In the genomic region with DNA sequence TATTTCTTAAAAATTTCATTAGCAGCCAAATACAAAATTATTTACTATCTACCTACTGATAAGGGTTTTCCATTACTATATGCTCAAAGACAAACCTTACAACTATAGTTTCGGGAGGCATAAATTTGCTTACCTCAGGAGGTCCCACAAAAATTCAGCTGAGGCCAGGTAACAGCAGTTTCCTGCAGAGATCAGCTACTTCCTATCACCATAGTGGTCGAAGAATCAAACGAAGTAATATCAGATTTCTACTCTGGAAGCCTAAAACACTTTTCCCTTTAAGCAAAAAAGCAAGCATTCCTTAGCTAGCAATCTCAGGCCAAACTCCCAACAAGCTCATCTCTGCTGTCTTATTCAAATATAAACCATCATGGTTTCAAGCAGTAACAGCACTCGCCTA, we compare ENCODE assay signal across 8 cellular contexts. TPM values are rescaled to one million over a fixed set of nuclear protein-coding genes. Genes with fewer than 3 reads are reported as not detected.
DNase-seq lines count a peak whose midpoint lies in the region; ATAC-seq and TF ChIP-seq lines count a peak whose summit lies in the region.

No MANE protein-coding gene starts in this region.

- H3K9me3 ChIP-seq in Panc1 (ENCODE audit: control insufficient read depth, insufficient read depth, low read depth, low read length) (no peaks in the 10 kb centered on the region), trophoblast cell (ENCODE audit: insufficient read depth, low read depth, low read length) (no peaks in the 10 kb centered on the region)

- H4K8ac ChIP-seq in trophoblast cell (ENCODE audit: low read depth, low read length), result no peak overlapping the region

- no CpG with 5 or more reads among the region's 4 CpGs for WGBS in trophoblast cell (ENCODE audit: extremely low coverage, insufficient coverage, insufficient read length)

- intact Hi-C loops in Panc1 (cut with micrococcal nuclease; ENCODE audit: unreplicated experiment), result no loop called here

- H2AFZ ChIP-seq in trophoblast cell (ENCODE audit: insufficient read depth, low read length, poor library complexity), result no peak overlapping the region

- peak overlapping the region; percentile 93 for H3K4me3 ChIP-seq in GM06990 (replicated peaks; ENCODE audit: low read depth, low read length)
- H3K4me3 ChIP-seq in Panc1 (ENCODE audit: low read depth in 2 of 2, low read length in 2 of 2), result peak overlapping the region; percentile 65 to 98
- H3K4me3 ChIP-seq in epithelial cell of esophagus (ENCODE audit: low read length), result peak overlapping the region; percentile 79
- H3K4me3 ChIP-seq in trophoblast cell (ENCODE audit: low read depth, low read length), result no peak overlapping the region

- no peak overlapping the region for H3K23ac ChIP-seq in trophoblast cell (ENCODE audit: low read length)

- H3K4ac ChIP-seq in trophoblast cell (ENCODE audit: low read depth, low read length), result peak overlapping the region; percentile 57

- peak overlapping the region; percentile 95 for H3K27ac ChIP-seq in Panc1 (ENCODE audit: low read length)
- no peak overlapping the region for H3K27ac ChIP-seq in trophoblast cell (ENCODE audit: low read depth, low read length)

- H3K14ac ChIP-seq in trophoblast cell (ENCODE audit: low read length), result no peak overlapping the region

- peaks cover 25% of the 10 kb centered on the region for H3K79me2 ChIP-seq in trophoblast cell (ENCODE audit: control insufficient read depth, insufficient read depth, low read length, poor library complexity)

- H3K36me3 ChIP-seq in GM06990 (ENCODE audit: control insufficient read depth, insufficient read depth, low read length) (peaks cover 3% of the 10 kb centered on the region), Panc1 (ENCODE audit: control insufficient read depth, insufficient read depth, low read length) (no peaks in the 10 kb centered on the region; the same call in none of the 2 replicates), trophoblast cell (ENCODE audit: control insufficient read depth in 1 of 2, insufficient read depth in 2 of 2, low read length in 2 of 2) (peaks cover 2 to 8% of the 10 kb centered on the region in 2 experiments)

- no TSS peak for BruUV-seq in Panc1 (replicated peaks; lab: Mats Ljungman, UMichigan)

- in situ Hi-C loops in Panc1 (cut with HindIII; ENCODE audit: low pct_unique_long_range_greater_than_20kb, low sequenced_read_pairs), result no loop called here

- H3K18ac ChIP-seq in trophoblast cell (ENCODE audit: low read length), result no peak overlapping the region

- peaks cover 47% of the 10 kb centered on the region for H3K4me1 ChIP-seq in Panc1 (ENCODE audit: control insufficient read depth, insufficient read depth, low read length)
- peaks cover 3% of the 10 kb centered on the region in 2 experiments for H3K4me1 ChIP-seq in trophoblast cell (ENCODE audit: control insufficient read depth in 1 of 2, insufficient read depth in 2 of 2, low read length in 2 of 2)

- H3K79me1 ChIP-seq in trophoblast cell (ENCODE audit: low read length), result peaks cover 14% of the 10 kb centered on the region

- no peak overlapping the region for H3K9ac ChIP-seq in trophoblast cell (ENCODE audit: low read length)

- no peak overlapping the region for H2BK120ac ChIP-seq in trophoblast cell (ENCODE audit: insufficient read depth, low read length, poor library complexity)

- no peak overlapping the region for H2AK5ac ChIP-seq in trophoblast cell (ENCODE audit: low read length)

- no peak overlapping the region for H4K12ac ChIP-seq in trophoblast cell (ENCODE audit: low read depth, low read length)

- no peak overlapping the region for H4K91ac ChIP-seq in trophoblast cell (ENCODE audit: low read depth, low read length)

- H2BK12ac ChIP-seq in trophoblast cell (ENCODE audit: low read length), result no peak overlapping the region

- H3K27me3 ChIP-seq in GM06990 (replicated peaks; ENCODE audit: control insufficient read depth, insufficient read depth, low read length) (no peaks in the 10 kb centered on the region), Panc1 (ENCODE audit: control insufficient read depth, insufficient read depth, low read length) (no peaks in the 10 kb centered on the region), trophoblast cell (ENCODE audit: insufficient read depth, low read length) (no peaks in the 10 kb centered on the region)

- no peak for DNase-seq in GM06990 (ENCODE audit: extremely low read depth, insufficient read length)
- DNase-seq in Panc1 (ENCODE audit: low read depth, low spot score), result no peak
- DNase-seq in epithelial cell of esophagus (ENCODE audit: low read depth), result no peak
- no peak for DNase-seq in trophoblast cell
- no peak for DNase-seq in NCI-H2107 treated with DMSO at 0.1 percent for 48 hours (lab: John Stamatoyannopoulos, UW; ENCODE audit: unreplicated experiment)
- DNase-seq in NCI-H2171 (lab: John Stamatoyannopoulos, UW), result no peak
- DNase-seq in cortex of kidney (lab: John Stamatoyannopoulos, UW), result no peak

- TF ChIP-seq CTCF in GM06990 (IDR thresholded peaks at IDR 0.05; ENCODE audit: insufficient read depth, low read length, poor library complexity, severe bottlenecking) (no peak), Panc1 (IDR thresholded peaks at IDR 0.05) (no peak), epithelial cell of esophagus (IDR thresholded peaks at IDR 0.05; ENCODE audit: insufficient read depth, low read depth, low read length, missing control alignments) (no peak)

- POLR2A ChIA-PET in Panc1 (lab: Charles Lee), result no interaction called here

- H2BK5ac ChIP-seq in trophoblast cell (ENCODE audit: low read depth, low read length, poor library complexity), result no peak overlapping the region

- CTCF ChIA-PET in Panc1 (lab: Charles Lee), result interaction anchor here (1.8 kb wide), 1 partner anchor 13 kb away, joined by 5 read pairs; no protein-coding TSS in a partner anchor

- peak overlapping the region; percentile 55 for H3K4me2 ChIP-seq in trophoblast cell (ENCODE audit: low read length)

- ATAC-seq in Panc1 (no peak), GM21381 (IDR thresholded peaks at IDR 0.05; ENCODE audit: unreplicated experiment) (no peak)

RNA-seq across cellular contexts. Expression of a gene that starts 3.1 kb away (rescaled TPM):
- 274 TPM for total RNA-seq in Panc1 (2021; ENCODE audit: unreplicated experiment)
- polyA plus RNA-seq in Panc1 (2012; ENCODE audit: insufficient read length), result 162 TPM
- polyA plus RNA-seq in trophoblast cell (2013), result 108 and 120 TPM in 2 replicates

RNA-seq across cellular contexts. Expression of a gene that starts 59.8 kb away (rescaled TPM):
- 195 TPM for total RNA-seq in Panc1 (2021; ENCODE audit: unreplicated experiment)
- polyA plus RNA-seq in Panc1 (2012; ENCODE audit: insufficient read length), result 286 TPM
- polyA plus RNA-seq in trophoblast cell (2013), result 252 and 269 TPM in 2 replicates
